In the genomic region with DNA sequence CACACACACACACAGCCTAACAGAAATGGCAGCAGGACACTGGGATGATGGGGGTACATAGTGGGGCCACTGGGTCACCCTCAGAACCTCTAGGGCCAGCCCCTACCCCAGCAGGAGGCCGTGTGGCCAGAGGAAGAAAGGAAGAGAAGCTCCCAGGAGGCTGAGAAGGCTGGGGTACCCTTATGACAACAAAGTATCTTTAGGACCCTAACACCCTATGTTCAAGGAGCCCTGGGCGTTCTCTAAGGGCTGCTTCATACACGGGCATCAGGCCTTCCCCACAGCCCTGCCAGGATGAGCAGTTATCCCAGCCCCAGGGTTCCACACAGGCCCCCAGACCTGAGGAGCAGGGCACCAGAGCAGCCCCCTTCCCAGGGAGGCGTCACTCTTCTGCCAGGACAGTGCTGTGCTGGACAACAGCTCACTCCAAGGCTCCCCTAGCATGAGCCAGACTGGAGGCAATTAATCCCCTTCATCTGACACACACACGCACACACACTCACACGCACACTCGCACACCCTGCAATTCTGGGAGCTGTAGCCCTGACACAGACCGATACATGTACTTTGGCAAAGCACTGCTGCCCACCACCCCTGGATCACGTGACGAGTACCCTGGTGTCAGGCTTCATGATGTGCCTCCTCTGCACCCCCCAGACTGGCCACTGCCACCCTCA, we compare ENCODE assay signal across 18 cellular contexts.
DNase-seq lines count a peak whose midpoint lies in the region; ATAC-seq and TF ChIP-seq lines count a peak whose summit lies in the region.
"Had no signal": no experiment of that assay in that cellular context is flagged by ENCODE, and none has a peak within 500 bp of the region (broad histone marks: within the 10 kb centered on the region; RNA-seq: fewer than 3 reads in every experiment).

No MANE protein-coding gene starts in this region.

- H3K9me3 ChIP-seq in heart left ventricle (no peaks in the 10 kb centered on the region), neural progenitor cell (ENCODE audit: low read depth) (no peaks in the 10 kb centered on the region), tibial artery (no peaks in the 10 kb centered on the region)

- no peak overlapping the region for H3K4me2 ChIP-seq in neural progenitor cell

- WGBS in heart left ventricle, 4 donors: 64 to 78% (median 72%) methylated on average over 10 of the region's 10 CpGs

- H3K4me3 Mint-ChIP-seq in brain: no peak overlapping the region
- H3K4me3 Mint-ChIP-seq in neural progenitor cell: no peak overlapping the region
- H3K4me3 Mint-ChIP-seq: B cell; stimulated activated naive CD8-positive, alpha-beta T cell treated with anti-CD3 and anti-CD28 coated beads, Interleukin-15, Interleukin-2, amounts not matched to agents 100 ng/mL and 50 ng/mL, for 24 hours had no signal

- H3K27me3 Mint-ChIP-seq in brain (no peaks in the 10 kb centered on the region), neural progenitor cell (ENCODE audit: insufficient read depth, low read depth) (peaks cover 7% of the 10 kb centered on the region)

- peaks cover 28 to 100% (median 99%) of the 10 kb centered on the region in 12 donors for H3K4me1 ChIP-seq in heart left ventricle
- peaks cover 16% of the 10 kb centered on the region for H3K4me1 ChIP-seq in neural progenitor cell
- H3K4me1 ChIP-seq in tibial artery: peaks cover 0 to 100% (median 87%) of the 10 kb centered on the region in 4 donors
- H3K4me1 ChIP-seq: parathyroid adenoma had no signal

- H3K9me3 Mint-ChIP-seq in brain: no peaks in the 10 kb centered on the region
- no peaks in the 10 kb centered on the region for H3K9me3 Mint-ChIP-seq in neural progenitor cell
- H3K9me3 Mint-ChIP-seq: stimulated activated naive CD8-positive, alpha-beta T cell treated with anti-CD3 and anti-CD28 coated beads, Interleukin-15, Interleukin-2, amounts not matched to agents 100 ng/mL and 50 ng/mL, for 24 hours had no signal

- H3K27ac Mint-ChIP-seq in brain (peak overlapping the region; percentile 26 to 89 (median 73)), neural progenitor cell (peak overlapping the region; percentile 68)
- H3K27ac Mint-ChIP-seq: B cell; stimulated activated naive CD8-positive, alpha-beta T cell treated with anti-CD3 and anti-CD28 coated beads, Interleukin-15, Interleukin-2, amounts not matched to agents 100 ng/mL and 50 ng/mL, for 24 hours had no signal

- no peak for TF ChIP-seq POLR2A in heart left ventricle (IDR thresholded peaks at IDR 0.05)

- H3K27ac ChIP-seq in heart left ventricle: peak overlapping the region; percentile 74 to 96 (median 88)
- no peak overlapping the region for H3K27ac ChIP-seq in neural progenitor cell
- H3K27ac ChIP-seq in tibial artery: peak overlapping the region; percentile 71 to 78
- H3K27ac ChIP-seq: epithelial cell of prostate, parathyroid adenoma had no signal

- H3K27me3 ChIP-seq in heart left ventricle: no peaks in the 10 kb centered on the region
- peaks cover 100% of the 10 kb centered on the region for H3K27me3 ChIP-seq in neural progenitor cell
- H3K27me3 ChIP-seq in tibial artery: no peaks in the 10 kb centered on the region

- H3K36me3 ChIP-seq in heart left ventricle (peaks cover 2 to 67% (median 44%) of the 10 kb centered on the region in 9 donors), neural progenitor cell (no peaks in the 10 kb centered on the region), tibial artery (peaks cover 57 to 96% (median 77%) of the 10 kb centered on the region in 3 donors)

- no peak for ATAC-seq in heart left ventricle

- H3F3A ChIP-seq in neural progenitor cell (ENCODE audit: low read depth): peaks cover 21% of the 10 kb centered on the region

- TF ChIP-seq CTCF in brain (conservative IDR thresholded peaks at IDR 0.05) (no peak), heart left ventricle (IDR thresholded peaks at IDR 0.05) (no peak), neural progenitor cell (IDR thresholded peaks at IDR 0.05) (no peak), tibial artery (IDR thresholded peaks at IDR 0.05) (no peak), GM10266 (IDR thresholded peaks at IDR 0.05; ENCODE audit: control insufficient read depth, insufficient read depth, low read depth, missing control alignments) (no peak)

- H3K9ac ChIP-seq in neural progenitor cell: no peak overlapping the region
- H3K9ac ChIP-seq: parathyroid adenoma had no signal

- DNase-seq in heart left ventricle: peak in 2 of 5 donors; percentile 32 to 55
- no peak for DNase-seq in neural progenitor cell (ENCODE audit: low spot score)
- DNase-seq in tibial artery: no peak
- DNase-seq in GM10266 (ENCODE audit: extremely low spot score): no peak
- no peak for DNase-seq in MV-4-11 (lab: John Stamatoyannopoulos, UW)
- DNase-seq in NCI-H1092 treated with DMSO at 0.1 percent for 48 hours (lab: John Stamatoyannopoulos, UW): no peak
- DNase-seq: activated effector memory CD4-positive, alpha-beta T cell treated with anti-CD3 and anti-CD28 coated beads, Interleukin-2, amount 50 U/mL, for 16 hours; amniotic stem cell; Calu3; GDM1; NCI-H1694; NCI-H446 treated with DMSO at 0.1 percent for 48 hours; SHP77 had no signal

- H2AFZ ChIP-seq in neural progenitor cell (replicated peaks): no peak overlapping the region
- H2AFZ ChIP-seq: parathyroid adenoma had no signal

- peaks cover 13% of the 10 kb centered on the region for H4K20me1 ChIP-seq in neural progenitor cell (ENCODE audit: low read depth)

- H3K79me2 ChIP-seq in neural progenitor cell (ENCODE audit: low read depth): no peaks in the 10 kb centered on the region
- H3K79me2 ChIP-seq: parathyroid adenoma had no signal

- H3K4me1 Mint-ChIP-seq in brain: peaks cover 42% of the 10 kb centered on the region
- peaks cover 39% of the 10 kb centered on the region for H3K4me1 Mint-ChIP-seq in neural progenitor cell
- H3K4me1 Mint-ChIP-seq: B cell had no signal

- H3K4me3 ChIP-seq in heart left ventricle: no peak overlapping the region
- no peak overlapping the region for H3K4me3 ChIP-seq in neural progenitor cell
- no peak overlapping the region for H3K4me3 ChIP-seq in tibial artery

- intact Hi-C loops in heart left ventricle (cut with DNase I): loop anchor here in 1 of 10 donors (2.0 kb wide), 1 partner anchor 18 kb away; no protein-coding TSS in a partner anchor
- intact Hi-C loops in tibial artery (cut with DNase I; ENCODE audit: low total_unique reads): no loop called here

- H3K36me3 Mint-ChIP-seq in brain: peaks cover 14% of the 10 kb centered on the region
- H3K36me3 Mint-ChIP-seq in neural progenitor cell: peaks cover 5% of the 10 kb centered on the region
